In the genomic region with DNA sequence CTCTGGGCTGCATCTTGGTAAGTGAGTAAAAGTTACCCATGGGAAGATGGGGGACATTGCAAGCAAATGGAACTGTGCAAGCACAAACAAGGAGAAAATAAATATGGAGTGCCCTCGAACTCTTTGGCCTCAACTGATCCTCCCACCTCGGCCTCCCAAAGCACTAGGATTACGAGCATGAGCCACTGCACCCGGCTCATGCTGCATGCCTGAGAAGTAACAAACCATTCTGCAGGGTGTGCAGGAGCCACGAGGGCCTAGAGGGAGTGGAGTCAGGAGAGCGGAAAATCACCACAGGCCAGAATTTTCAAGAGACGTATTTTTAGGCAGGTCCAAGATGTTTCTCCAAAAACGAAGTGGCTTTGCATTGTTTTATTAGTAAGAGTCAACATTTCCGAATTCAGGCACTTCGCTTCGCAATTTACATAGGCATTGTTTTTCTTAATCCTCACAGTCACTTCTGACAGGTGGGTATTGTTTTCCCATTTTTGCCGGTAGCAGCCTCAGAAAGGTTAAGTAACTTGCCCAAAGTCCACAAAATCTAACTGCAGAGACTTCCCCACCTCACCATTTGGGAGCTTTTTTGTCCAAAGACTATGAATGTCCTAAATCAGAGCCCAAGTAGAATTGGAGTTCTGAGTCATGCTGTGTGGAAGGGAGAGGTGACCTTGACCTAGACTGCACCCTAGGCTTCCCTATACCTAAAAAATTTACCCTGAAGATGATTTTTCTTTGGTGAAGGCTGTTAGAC, we compare ENCODE assay signal across 1 cellular context.
TF ChIP-seq lines count a peak whose summit lies in the region.

No MANE protein-coding gene starts in this region.

TF ChIP-seq in HepG2, 621 proteins besides CTCF, POLR2A, EP300 and RAD21 (continued from another document and continues in another):
- TF ChIP-seq TEAD2 (CRISPR knock-in tag; IDR thresholded peaks at IDR 0.05) = no peak
- no peak for TF ChIP-seq NFE2L2 (IDR thresholded peaks at IDR 0.05; ENCODE audit: low read length)
- 0 out of 2 replicates have a peak, but pooled peaks have one; percentile 20 for TF ChIP-seq HDAC2 (CRISPR knock-in tag; IDR thresholded peaks at IDR 0.05)
- TF ChIP-seq, protein P1, sequence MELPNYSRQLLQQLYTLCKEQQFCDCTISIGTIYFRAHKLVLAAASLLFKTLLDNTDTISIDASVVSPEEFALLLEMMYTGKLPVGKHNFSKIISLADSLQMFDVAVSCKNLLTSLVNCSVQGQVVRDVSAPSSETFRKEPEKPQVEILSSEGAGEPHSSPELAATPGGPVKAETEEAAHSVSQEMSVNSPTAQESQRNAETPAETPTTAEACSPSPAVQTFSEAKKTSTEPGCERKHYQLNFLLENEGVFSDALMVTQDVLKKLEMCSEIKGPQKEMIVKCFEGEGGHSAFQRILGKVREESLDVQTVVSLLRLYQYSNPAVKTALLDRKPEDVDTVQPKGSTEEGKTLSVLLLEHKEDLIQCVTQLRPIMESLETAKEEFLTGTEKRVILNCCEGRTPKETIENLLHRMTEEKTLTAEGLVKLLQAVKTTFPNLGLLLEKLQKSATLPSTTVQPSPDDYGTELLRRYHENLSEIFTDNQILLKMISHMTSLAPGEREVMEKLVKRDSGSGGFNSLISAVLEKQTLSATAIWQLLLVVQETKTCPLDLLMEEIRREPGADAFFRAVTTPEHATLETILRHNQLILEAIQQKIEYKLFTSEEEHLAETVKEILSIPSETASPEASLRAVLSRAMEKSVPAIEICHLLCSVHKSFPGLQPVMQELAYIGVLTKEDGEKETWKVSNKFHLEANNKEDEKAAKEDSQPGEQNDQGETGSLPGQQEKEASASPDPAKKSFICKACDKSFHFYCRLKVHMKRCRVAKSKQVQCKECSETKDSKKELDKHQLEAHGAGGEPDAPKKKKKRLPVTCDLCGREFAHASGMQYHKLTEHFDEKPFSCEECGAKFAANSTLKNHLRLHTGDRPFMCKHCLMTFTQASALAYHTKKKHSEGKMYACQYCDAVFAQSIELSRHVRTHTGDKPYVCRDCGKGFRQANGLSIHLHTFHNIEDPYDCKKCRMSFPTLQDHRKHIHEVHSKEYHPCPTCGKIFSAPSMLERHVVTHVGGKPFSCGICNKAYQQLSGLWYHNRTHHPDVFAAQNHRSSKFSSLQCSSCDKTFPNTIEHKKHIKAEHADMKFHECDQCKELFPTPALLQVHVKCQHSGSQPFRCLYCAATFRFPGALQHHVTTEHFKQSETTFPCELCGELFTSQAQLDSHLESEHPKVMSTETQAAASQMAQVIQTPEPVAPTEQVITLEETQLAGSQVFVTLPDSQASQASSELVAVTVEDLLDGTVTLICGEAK (IDR thresholded peaks at IDR 0.05) = no peak
- TF ChIP-seq, protein P1 (CRISPR knock-in tag; IDR thresholded peaks at IDR 0.05) = no peak
- TF ChIP-seq, protein P2, sequence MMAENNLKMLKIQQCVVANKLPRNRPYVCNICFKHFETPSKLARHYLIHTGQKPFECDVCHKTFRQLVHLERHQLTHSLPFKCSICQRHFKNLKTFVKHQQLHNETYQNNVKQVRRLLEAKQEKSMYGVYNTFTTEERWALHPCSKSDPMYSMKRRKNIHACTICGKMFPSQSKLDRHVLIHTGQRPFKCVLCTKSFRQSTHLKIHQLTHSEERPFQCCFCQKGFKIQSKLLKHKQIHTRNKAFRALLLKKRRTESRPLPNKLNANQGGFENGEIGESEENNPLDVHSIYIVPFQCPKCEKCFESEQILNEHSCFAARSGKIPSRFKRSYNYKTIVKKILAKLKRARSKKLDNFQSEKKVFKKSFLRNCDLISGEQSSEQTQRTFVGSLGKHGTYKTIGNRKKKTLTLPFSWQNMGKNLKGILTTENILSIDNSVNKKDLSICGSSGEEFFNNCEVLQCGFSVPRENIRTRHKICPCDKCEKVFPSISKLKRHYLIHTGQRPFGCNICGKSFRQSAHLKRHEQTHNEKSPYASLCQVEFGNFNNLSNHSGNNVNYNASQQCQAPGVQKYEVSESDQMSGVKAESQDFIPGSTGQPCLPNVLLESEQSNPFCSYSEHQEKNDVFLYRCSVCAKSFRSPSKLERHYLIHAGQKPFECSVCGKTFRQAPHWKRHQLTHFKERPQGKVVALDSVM (CRISPR knock-in tag; IDR thresholded peaks at IDR 0.05) = peak; percentile 84
- TF ChIP-seq ZNF501 (CRISPR knock-in tag; IDR thresholded peaks at IDR 0.05) = no peak
- no peak for TF ChIP-seq ZNF564 (CRISPR knock-in tag; IDR thresholded peaks at IDR 0.05)
- TF ChIP-seq RCOR2 (CRISPR knock-in tag; IDR thresholded peaks at IDR 0.05) = no peak
- TF ChIP-seq AGO2 (optimal IDR thresholded peaks at IDR 0.05; ENCODE audit: low read depth, low read length) = no peak
- 0 out of 2 replicates have a peak, but pooled peaks have one; percentile 55 for TF ChIP-seq PITX1 (CRISPR knock-in tag; IDR thresholded peaks at IDR 0.05)
- TF ChIP-seq ZNF205 (CRISPR knock-in tag; IDR thresholded peaks at IDR 0.05) = no peak
- TF ChIP-seq PHF5A (CRISPR knock-in tag; IDR thresholded peaks at IDR 0.05; ENCODE audit: low read depth, unreplicated experiment) = no peak
- TF ChIP-seq NCOA5 (CRISPR knock-in tag; IDR thresholded peaks at IDR 0.05) = no peak
- no peak for TF ChIP-seq NFE2L1 (CRISPR knock-in tag; IDR thresholded peaks at IDR 0.05; ENCODE audit: borderline replicate concordance)
- TF ChIP-seq, protein P3, sequence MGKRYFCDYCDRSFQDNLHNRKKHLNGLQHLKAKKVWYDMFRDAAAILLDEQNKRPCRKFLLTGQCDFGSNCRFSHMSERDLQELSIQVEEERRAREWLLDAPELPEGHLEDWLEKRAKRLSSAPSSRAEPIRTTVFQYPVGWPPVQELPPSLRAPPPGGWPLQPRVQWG (CRISPR knock-in tag; IDR thresholded peaks at IDR 0.05; ENCODE audit: borderline replicate concordance, low read depth) = no peak
- TF ChIP-seq ZNF672 (CRISPR knock-in tag; IDR thresholded peaks at IDR 0.05) = no peak
- TF ChIP-seq, protein P4, sequence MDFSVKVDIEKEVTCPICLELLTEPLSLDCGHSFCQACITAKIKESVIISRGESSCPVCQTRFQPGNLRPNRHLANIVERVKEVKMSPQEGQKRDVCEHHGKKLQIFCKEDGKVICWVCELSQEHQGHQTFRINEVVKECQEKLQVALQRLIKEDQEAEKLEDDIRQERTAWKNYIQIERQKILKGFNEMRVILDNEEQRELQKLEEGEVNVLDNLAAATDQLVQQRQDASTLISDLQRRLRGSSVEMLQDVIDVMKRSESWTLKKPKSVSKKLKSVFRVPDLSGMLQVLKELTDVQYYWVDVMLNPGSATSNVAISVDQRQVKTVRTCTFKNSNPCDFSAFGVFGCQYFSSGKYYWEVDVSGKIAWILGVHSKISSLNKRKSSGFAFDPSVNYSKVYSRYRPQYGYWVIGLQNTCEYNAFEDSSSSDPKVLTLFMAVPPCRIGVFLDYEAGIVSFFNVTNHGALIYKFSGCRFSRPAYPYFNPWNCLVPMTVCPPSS (IDR thresholded peaks at IDR 0.05) = no peak
- TF ChIP-seq, protein P5, sequence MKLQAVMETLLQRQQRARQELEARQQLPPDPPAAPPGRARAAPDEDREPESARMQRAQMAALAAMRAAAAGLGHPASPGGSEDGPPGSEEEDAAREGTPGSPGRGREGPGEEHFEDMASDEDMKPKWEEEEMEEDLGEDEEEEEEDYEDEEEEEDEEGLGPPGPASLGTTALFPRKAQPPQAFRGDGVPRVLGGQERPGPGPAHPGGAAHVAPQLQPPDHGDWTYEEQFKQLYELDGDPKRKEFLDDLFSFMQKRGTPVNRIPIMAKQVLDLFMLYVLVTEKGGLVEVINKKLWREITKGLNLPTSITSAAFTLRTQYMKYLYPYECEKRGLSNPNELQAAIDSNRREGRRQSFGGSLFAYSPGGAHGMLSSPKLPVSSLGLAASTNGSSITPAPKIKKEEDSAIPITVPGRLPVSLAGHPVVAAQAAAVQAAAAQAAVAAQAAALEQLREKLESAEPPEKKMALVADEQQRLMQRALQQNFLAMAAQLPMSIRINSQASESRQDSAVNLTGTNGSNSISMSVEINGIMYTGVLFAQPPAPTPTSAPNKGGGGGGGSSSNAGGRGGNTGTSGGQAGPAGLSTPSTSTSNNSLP (IDR thresholded peaks at IDR 0.05; ENCODE audit: low read depth, low read length) = no peak
- no peak for TF ChIP-seq MEIS2 (CRISPR knock-in tag; IDR thresholded peaks at IDR 0.05)
- TF ChIP-seq, protein P6, sequence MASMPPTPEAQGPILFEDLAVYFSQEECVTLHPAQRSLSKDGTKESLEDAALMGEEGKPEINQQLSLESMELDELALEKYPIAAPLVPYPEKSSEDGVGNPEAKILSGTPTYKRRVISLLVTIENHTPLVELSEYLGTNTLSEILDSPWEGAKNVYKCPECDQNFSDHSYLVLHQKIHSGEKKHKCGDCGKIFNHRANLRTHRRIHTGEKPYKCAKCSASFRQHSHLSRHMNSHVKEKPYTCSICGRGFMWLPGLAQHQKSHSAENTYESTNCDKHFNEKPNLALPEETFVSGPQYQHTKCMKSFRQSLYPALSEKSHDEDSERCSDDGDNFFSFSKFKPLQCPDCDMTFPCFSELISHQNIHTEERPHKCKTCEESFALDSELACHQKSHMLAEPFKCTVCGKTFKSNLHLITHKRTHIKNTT (CRISPR knock-in tag; IDR thresholded peaks at IDR 0.05) = no peak
- TF ChIP-seq CBX5 (CRISPR knock-in tag; IDR thresholded peaks at IDR 0.05; ENCODE audit: borderline replicate concordance) = no peak
- TF ChIP-seq, protein P7, sequence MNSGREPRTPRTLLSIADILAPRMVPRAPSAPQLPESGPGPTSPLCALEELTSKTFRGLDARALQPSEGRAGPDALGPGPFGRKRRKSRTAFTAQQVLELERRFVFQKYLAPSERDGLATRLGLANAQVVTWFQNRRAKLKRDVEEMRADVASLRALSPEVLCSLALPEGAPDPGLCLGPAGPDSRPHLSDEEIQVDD (CRISPR knock-in tag; IDR thresholded peaks at IDR 0.05; ENCODE audit: borderline replicate concordance) = no peak
- 0 out of 2 replicates have a peak, but pooled peaks have one; percentile 41 for TF ChIP-seq HNF4G (IDR thresholded peaks at IDR 0.05; ENCODE audit: borderline replicate concordance, low read depth, low read length)
- no peak for TF ChIP-seq HNF4G (CRISPR knock-in tag; IDR thresholded peaks at IDR 0.05; ENCODE audit: borderline replicate concordance, low read depth)
- TF ChIP-seq ETV6 (CRISPR knock-in tag; conservative IDR thresholded peaks at IDR 0.05) = no peak
- TF ChIP-seq ZNF121 (CRISPR knock-in tag; IDR thresholded peaks at IDR 0.05) = no peak
- no peak for TF ChIP-seq ZSCAN29 (CRISPR knock-in tag; conservative IDR thresholded peaks at IDR 0.05)
- no peak for TF ChIP-seq ZNF180 (CRISPR knock-in tag; IDR thresholded peaks at IDR 0.05; ENCODE audit: borderline replicate concordance, low read depth)
- no peak for TF ChIP-seq ISX (CRISPR knock-in tag; conservative IDR thresholded peaks at IDR 0.05)
- TF ChIP-seq RFXANK (CRISPR knock-in tag; IDR thresholded peaks at IDR 0.05) = no peak
- no peak for TF ChIP-seq KDM6A (CRISPR knock-in tag; IDR thresholded peaks at IDR 0.05; ENCODE audit: low read depth)
- TF ChIP-seq MED1 (CRISPR knock-in tag; IDR thresholded peaks at IDR 0.05) = 0 out of 2 replicates have a peak, but pooled peaks have one; percentile 13
- TF ChIP-seq, protein P8, sequence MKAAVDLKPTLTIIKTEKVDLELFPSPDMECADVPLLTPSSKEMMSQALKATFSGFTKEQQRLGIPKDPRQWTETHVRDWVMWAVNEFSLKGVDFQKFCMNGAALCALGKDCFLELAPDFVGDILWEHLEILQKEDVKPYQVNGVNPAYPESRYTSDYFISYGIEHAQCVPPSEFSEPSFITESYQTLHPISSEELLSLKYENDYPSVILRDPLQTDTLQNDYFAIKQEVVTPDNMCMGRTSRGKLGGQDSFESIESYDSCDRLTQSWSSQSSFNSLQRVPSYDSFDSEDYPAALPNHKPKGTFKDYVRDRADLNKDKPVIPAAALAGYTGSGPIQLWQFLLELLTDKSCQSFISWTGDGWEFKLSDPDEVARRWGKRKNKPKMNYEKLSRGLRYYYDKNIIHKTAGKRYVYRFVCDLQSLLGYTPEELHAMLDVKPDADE (CRISPR knock-in tag; IDR thresholded peaks at IDR 0.05) = no peak
- no peak for TF ChIP-seq FOXM1 (CRISPR knock-in tag; IDR thresholded peaks at IDR 0.05)
- TF ChIP-seq REL (CRISPR knock-in tag; conservative IDR thresholded peaks at IDR 0.05) = no peak
- no peak for TF ChIP-seq ARID2 (CRISPR knock-in tag; IDR thresholded peaks at IDR 0.05; ENCODE audit: borderline replicate concordance)
- TF ChIP-seq GABPB1 (CRISPR knock-in tag; IDR thresholded peaks at IDR 0.05) = no peak
- TF ChIP-seq SMC3 (IDR thresholded peaks at IDR 0.05; ENCODE audit: low read length) = no peak
- no peak for TF ChIP-seq PPARG (CRISPR knock-in tag; conservative IDR thresholded peaks at IDR 0.05)
- no peak for TF ChIP-seq ZNF724P (CRISPR knock-in tag; IDR thresholded peaks at IDR 0.05; ENCODE audit: borderline replicate concordance)
- TF ChIP-seq POLR2G (IDR thresholded peaks at IDR 0.05; ENCODE audit: low read depth, low read length) = no peak
- TF ChIP-seq ZNF746 (CRISPR knock-in tag; IDR thresholded peaks at IDR 0.05) = no peak
- TF ChIP-seq, protein P9, sequence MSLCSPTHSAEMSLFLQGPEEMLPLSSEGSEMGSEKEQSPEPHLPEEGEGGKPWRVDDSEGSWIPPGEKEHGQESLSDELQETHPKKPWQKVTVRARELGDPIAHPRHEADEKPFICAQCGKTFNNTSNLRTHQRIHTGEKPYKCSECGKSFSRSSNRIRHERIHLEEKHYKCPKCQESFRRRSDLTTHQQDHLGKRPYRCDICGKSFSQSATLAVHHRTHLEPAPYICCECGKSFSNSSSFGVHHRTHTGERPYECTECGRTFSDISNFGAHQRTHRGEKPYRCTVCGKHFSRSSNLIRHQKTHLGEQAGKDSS (CRISPR knock-in tag; IDR thresholded peaks at IDR 0.05; ENCODE audit: borderline replicate concordance, low read depth) = no peak
- no peak for TF ChIP-seq ZNF782 (CRISPR knock-in tag; IDR thresholded peaks at IDR 0.05; ENCODE audit: borderline replicate concordance)
- no peak for TF ChIP-seq DNMT1 (CRISPR knock-in tag; IDR thresholded peaks at IDR 0.05)
- no peak for TF ChIP-seq GATA4 (IDR thresholded peaks at IDR 0.05; ENCODE audit: borderline replicate concordance, low read depth)
